8 cellular contexts compared by ENCODE assay signal in genomic region chr12:109098142-109098652, GRCh38.
DNase-seq lines count a peak whose midpoint lies in the region; ATAC-seq and TF ChIP-seq lines count a peak whose summit lies in the region.

No MANE protein-coding gene starts in this region.

- ATAC-seq in GM19035 (IDR thresholded peaks at IDR 0.05; ENCODE audit: unreplicated experiment) (peak; percentile 35), HG03159 (IDR thresholded peaks at IDR 0.05; ENCODE audit: unreplicated experiment) (peak; percentile 16)

- DNase-seq in AG20443 (ENCODE audit: low spot score) (peak; percentile 74), fibroblast of pulmonary artery (ENCODE audit: low read depth) (peak; percentile 76), cortex of kidney (lab: John Stamatoyannopoulos, UW) (no peak), NCI-H774 (lab: John Stamatoyannopoulos, UW) (no peak)

- H3K4me3 ChIP-seq in fibroblast of pulmonary artery (replicated peaks; ENCODE audit: low read depth, low read length) (peak overlapping the region; percentile 80), neutrophil (ENCODE audit: low read depth in 1 of 2, low read length in 1 of 2) (peak overlapping the region; percentile 69 to 90)

- TF ChIP-seq CTCF in VCaP (conservative IDR thresholded peaks at IDR 0.05) (no peak), fibroblast of pulmonary artery (IDR thresholded peaks at IDR 0.05; ENCODE audit: low read length, missing control alignments) (no peak), neutrophil (IDR thresholded peaks at IDR 0.05) (no peak)

- H3K9me3 ChIP-seq in neutrophil, result no peaks in the 10 kb centered on the region

- peaks cover 3% of the 10 kb centered on the region for H3K36me3 ChIP-seq in neutrophil

- H3K4me1 ChIP-seq in neutrophil (ENCODE audit: control insufficient read depth in 1 of 2, insufficient read depth in 1 of 2, low read depth in 1 of 2, low read length in 1 of 2), result peaks cover 18 to 24% of the 10 kb centered on the region in 2 experiments

- no peaks in the 10 kb centered on the region for H3K27me3 ChIP-seq in neutrophil

- peak overlapping the region; percentile 93 for H3K27ac ChIP-seq in VCaP
- peak overlapping the region; percentile 33 for H3K27ac ChIP-seq in neutrophil

Comparison
In these comparisons a context has a peak if more than half of its experiments do, and no peak if none do; other contexts are left out.
1. DNase-seq: peak in AG20443 (single experiment) and fibroblast of pulmonary artery (single experiment); none in cortex of kidney (single experiment) and NCI-H774 (single experiment).